ENCODE assay signal across 10 cellular contexts in genomic region chr12:16606936-16607335, GRCh38. TPM values are rescaled to one million over a fixed set of nuclear protein-coding genes. Genes with fewer than 3 reads are reported as not detected.
DNase-seq lines count a peak whose midpoint lies in the region; ATAC-seq and TF ChIP-seq lines count a peak whose summit lies in the region.
"Had no signal": no experiment of that assay in that cellular context is flagged by ENCODE, and none has a peak within 500 bp of the region (broad histone marks: within the 10 kb centered on the region; RNA-seq: fewer than 3 reads in every experiment).

No MANE protein-coding gene starts in this region.

- intact Hi-C loops in right cardiac atrium (cut with DNase I), result no loop called here

- ATAC-seq in right cardiac atrium, result peak in 1 of 2 donors; percentile 7
- ATAC-seq in HG02678 (IDR thresholded peaks at IDR 0.05; ENCODE audit: unreplicated experiment), result no peak
- no peak for ATAC-seq in GM21360 (IDR thresholded peaks at IDR 0.05; ENCODE audit: unreplicated experiment)

- H3K4me1 ChIP-seq in SJCRH30 (peaks cover 5% of the 10 kb centered on the region), right cardiac atrium (ENCODE audit: control insufficient read depth, insufficient read depth, low read length) (no peaks in the 10 kb centered on the region)

- H3K9me3 ChIP-seq in SJCRH30 (replicated peaks) (no peaks in the 10 kb centered on the region), right cardiac atrium (ENCODE audit: control insufficient read depth, low read length) (no peaks in the 10 kb centered on the region)

- 48% methylated on average over 6 of the region's 6 CpGs for WGBS in right cardiac atrium

- H3K27me3 ChIP-seq in SJCRH30 (no peaks in the 10 kb centered on the region), right cardiac atrium (ENCODE audit: control insufficient read depth, insufficient read depth) (no peaks in the 10 kb centered on the region)

- peak overlapping the region; percentile 47 for H3K4me3 ChIP-seq in GM12865 (ENCODE audit: low read depth, low read length)
- peak overlapping the region; percentile 65 for H3K4me3 ChIP-seq in SJCRH30
- peak overlapping the region; percentile 82 for H3K4me3 ChIP-seq in right cardiac atrium (ENCODE audit: low read length)

- TF ChIP-seq CTCF in GM12865 (IDR thresholded peaks at IDR 0.05; ENCODE audit: insufficient read depth, low read depth, low read length, missing control alignments), result no peak

- no peaks in the 10 kb centered on the region for H3K36me3 ChIP-seq in SJCRH30

- no peak for DNase-seq in GM12865 (ENCODE audit: low read depth)
- DNase-seq in SJCRH30, result peak; percentile 33 to 58
- peak in 2 of 3 donors; percentile 54 to 67 for DNase-seq in right cardiac atrium
- peak; percentile 51 for DNase-seq in retina
- DNase-seq in SW 1271 (lab: John Stamatoyannopoulos, UW), result no peak
- no peak for DNase-seq in T-helper 2 cell
- DNase-seq: activated CD4-positive, alpha-beta T cell treated with anti-CD3 and anti-CD28 coated beads for 4 hours; cortex of kidney had no signal

- H3K27ac ChIP-seq in SJCRH30 (peak overlapping the region; percentile 59), right cardiac atrium (ENCODE audit: low read length) (peak overlapping the region; percentile 81)

RNA-seq across cellular contexts. Expression of gene LMO3, which starts 1.0 kb away (rescaled TPM):
- 7.4 and 8.2 TPM in 2 replicates for total RNA-seq in SJCRH30 (2014; rRNA removed; shearing (Covaris generic))
- 10 to 100 TPM in 1 of 4 donors, 1 to 10 TPM in 3; 4.5 to 13.0 (median 6.3) TPM for total RNA-seq in right cardiac atrium
- 4.3 TPM for polyA plus RNA-seq in right cardiac atrium

Comparison
In these comparisons a context has a peak if more than half of its experiments do, and no peak if none do; other contexts are left out.
1. DNase-seq: peak in SJCRH30 (2 of 2), right cardiac atrium (2 of 3) and retina (single experiment); none in GM12865 (single experiment), SW 1271 (0 of 2) and T-helper 2 cell (0 of 5).
2. Peak in every context shown above with its lines, with median percentiles within 50 percentile points of each other: H3K4me3 ChIP-seq.